ENCODE assay signal across 2 cellular contexts in genomic region chr13:66543780-66544179, GRCh38.
TF ChIP-seq lines count a peak whose summit lies in the region.

No MANE protein-coding gene starts in this region.

TF ChIP-seq in A549, 52 proteins besides CTCF, POLR2A, EP300 and RAD21 (continued from another document):
- TF ChIP-seq, protein P1, sequence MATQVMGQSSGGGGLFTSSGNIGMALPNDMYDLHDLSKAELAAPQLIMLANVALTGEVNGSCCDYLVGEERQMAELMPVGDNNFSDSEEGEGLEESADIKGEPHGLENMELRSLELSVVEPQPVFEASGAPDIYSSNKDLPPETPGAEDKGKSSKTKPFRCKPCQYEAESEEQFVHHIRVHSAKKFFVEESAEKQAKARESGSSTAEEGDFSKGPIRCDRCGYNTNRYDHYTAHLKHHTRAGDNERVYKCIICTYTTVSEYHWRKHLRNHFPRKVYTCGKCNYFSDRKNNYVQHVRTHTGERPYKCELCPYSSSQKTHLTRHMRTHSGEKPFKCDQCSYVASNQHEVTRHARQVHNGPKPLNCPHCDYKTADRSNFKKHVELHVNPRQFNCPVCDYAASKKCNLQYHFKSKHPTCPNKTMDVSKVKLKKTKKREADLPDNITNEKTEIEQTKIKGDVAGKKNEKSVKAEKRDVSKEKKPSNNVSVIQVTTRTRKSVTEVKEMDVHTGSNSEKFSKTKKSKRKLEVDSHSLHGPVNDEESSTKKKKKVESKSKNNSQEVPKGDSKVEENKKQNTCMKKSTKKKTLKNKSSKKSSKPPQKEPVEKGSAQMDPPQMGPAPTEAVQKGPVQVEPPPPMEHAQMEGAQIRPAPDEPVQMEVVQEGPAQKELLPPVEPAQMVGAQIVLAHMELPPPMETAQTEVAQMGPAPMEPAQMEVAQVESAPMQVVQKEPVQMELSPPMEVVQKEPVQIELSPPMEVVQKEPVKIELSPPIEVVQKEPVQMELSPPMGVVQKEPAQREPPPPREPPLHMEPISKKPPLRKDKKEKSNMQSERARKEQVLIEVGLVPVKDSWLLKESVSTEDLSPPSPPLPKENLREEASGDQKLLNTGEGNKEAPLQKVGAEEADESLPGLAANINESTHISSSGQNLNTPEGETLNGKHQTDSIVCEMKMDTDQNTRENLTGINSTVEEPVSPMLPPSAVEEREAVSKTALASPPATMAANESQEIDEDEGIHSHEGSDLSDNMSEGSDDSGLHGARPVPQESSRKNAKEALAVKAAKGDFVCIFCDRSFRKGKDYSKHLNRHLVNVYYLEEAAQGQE (IDR thresholded peaks at IDR 0.05) = no peak
- no peak for TF ChIP-seq SMC3 (IDR thresholded peaks at IDR 0.05)
- no peak for TF ChIP-seq NR3C1 (IDR thresholded peaks at IDR 0.05)
- no peak for TF ChIP-seq HEYL (CRISPR knock-in tag; IDR thresholded peaks at IDR 0.05)
- no peak for TF ChIP-seq POLR2AphosphoS2 (conservative IDR thresholded peaks at IDR 0.05; ENCODE audit: low read length)

TF ChIP-seq in K562, 482 proteins besides CTCF, POLR2A, EP300 and RAD21 (continued from another document):
- TF ChIP-seq BRCA1 (IDR thresholded peaks at IDR 0.05) (no peak), BRCA1 (CRISPR knock-in tag; IDR thresholded peaks at IDR 0.05) (no peak)
TF ChIP-seq in K562: peak in this region for 0.
